ENCODE assay signal across 1 cellular context in genomic region chr22:21569459-21570161, GRCh38.
TF ChIP-seq lines count a peak whose summit lies in the region.

No MANE protein-coding gene starts in this region.

TF ChIP-seq in SK-N-SH, 30 proteins besides CTCF, POLR2A, EP300 and RAD21 (continued from another document):
- TF ChIP-seq, protein P1, sequence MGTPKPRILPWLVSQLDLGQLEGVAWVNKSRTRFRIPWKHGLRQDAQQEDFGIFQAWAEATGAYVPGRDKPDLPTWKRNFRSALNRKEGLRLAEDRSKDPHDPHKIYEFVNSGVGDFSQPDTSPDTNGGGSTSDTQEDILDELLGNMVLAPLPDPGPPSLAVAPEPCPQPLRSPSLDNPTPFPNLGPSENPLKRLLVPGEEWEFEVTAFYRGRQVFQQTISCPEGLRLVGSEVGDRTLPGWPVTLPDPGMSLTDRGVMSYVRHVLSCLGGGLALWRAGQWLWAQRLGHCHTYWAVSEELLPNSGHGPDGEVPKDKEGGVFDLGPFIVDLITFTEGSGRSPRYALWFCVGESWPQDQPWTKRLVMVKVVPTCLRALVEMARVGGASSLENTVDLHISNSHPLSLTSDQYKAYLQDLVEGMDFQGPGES (IDR thresholded peaks at IDR 0.05; ENCODE audit: low read depth, low read length): no peak
- no peak for TF ChIP-seq NRF1 (IDR thresholded peaks at IDR 0.05; ENCODE audit: low read depth, low read length)
- no peak for TF ChIP-seq POLR2AphosphoS5 (IDR thresholded peaks at IDR 0.05; ENCODE audit: low read depth, low read length)
